In genomic region chr12:74728006-74728405, GRCh38 we compare ENCODE assay signal across 34 cellular contexts.
"Had no signal": no experiment of that assay in that cellular context is flagged by ENCODE, and none has a peak within 500 bp of the region (broad histone marks: within the 10 kb centered on the region; RNA-seq: fewer than 3 reads in every experiment).

No MANE protein-coding gene starts in this region.

- H3K4me3 ChIP-seq: MG63 had no signal

- H3K9me3 ChIP-seq: MG63 had no signal

- DNase-seq: Karpas-422, Kasumi-1, MG63, MM.1S, MV-4-11, NCI-H1048, NCI-H1092, NCI-H1092 treated with DMSO at 0.1 percent for 48 hours, NCI-H1105, NCI-H1105 treated with DMSO at 0.1 percent for 48 hours, NCI-H1417, NCI-H1417 treated with DMSO at 0.1 percent for 48 hours, NCI-H1436, NCI-H1436 treated with DMSO at 0.1 percent for 48 hours, NCI-H146, NCI-H1694, NCI-H1694 treated with DMSO at 0.1 percent for 48 hours, NCI-H187, NCI-H187 treated with DMSO at 0.1 percent for 48 hours, NCI-H1930, NCI-H2029, NCI-H2029 treated with DMSO at 0.1 percent for 48 hours, NCI-H2081, NCI-H2081 treated with DMSO at 0.1 percent for 48 hours, NCI-H2107, NCI-H2171, NCI-H2171 treated with DMSO at 0.1 percent for 48 hours, NCI-H2227 treated with DMSO at 0.1 percent for 48 hours, NCI-H226, NCI-H345, NCI-H446, NCI-H446 treated with DMSO at 0.1 percent for 48 hours, NCI-H510A, NCI-H510A treated with DMSO at 0.1 percent for 48 hours had no signal

- H3K27me3 ChIP-seq: MG63 had no signal

- H3K36me3 ChIP-seq: MG63 had no signal
